ENCODE assay signal across 11 cellular contexts in genomic region chr19:18461471-18461870, GRCh38. TPM values are rescaled to one million over a fixed set of nuclear protein-coding genes. Genes with fewer than 3 reads are reported as not detected.
A peak's percentile ranks its signal among the peaks of the same experiment; 100 is the strongest.
DNase-seq lines count a peak whose midpoint lies in the region; ATAC-seq and TF ChIP-seq lines count a peak whose summit lies in the region.
"Had no signal": no experiment of that assay in that cellular context is flagged by ENCODE, and none has a peak within 500 bp of the region (broad histone marks: within the 10 kb centered on the region; RNA-seq: fewer than 3 reads in every experiment).

No MANE protein-coding gene starts in this region.

- peaks cover 35% of the 10 kb centered on the region for H3K9me1 ChIP-seq in IMR-90 (ENCODE audit: insufficient read depth, low read length)

- no peak overlapping the region; the same call in 1 of the 2 replicates for H4K5ac ChIP-seq in IMR-90 (ENCODE audit: low read depth, low read length)

- H2AK9ac ChIP-seq in IMR-90 (replicated peaks; ENCODE audit: low read depth, low read length, poor library complexity) = no peak overlapping the region

- peaks cover 46 to 100% (median 77%) of the 10 kb centered on the region in 11 experiments for H4K20me1 ChIP-seq in BLaER1 treated with 17β-estradiol and CSF1 and Interleukin-3, amounts not matched to agents 10 nM and 100 nM
- peaks cover 79% of the 10 kb centered on the region for H4K20me1 ChIP-seq in IMR-90 (ENCODE audit: insufficient read depth, low read length)

- BruUV-seq in IMR-90 (replicated peaks; lab: Mats Ljungman, UMichigan) = no TSS peak

- H3K27ac ChIP-seq in BLaER1 treated with 17β-estradiol and CSF1 and Interleukin-3, amounts not matched to agents 10 nM and 100 nM = peak overlapping the region in 5 of 11 experiments; percentile 1 to 54 (median 5); a peak in 4 of 22 replicates
- H3K27ac ChIP-seq in IMR-90 (ENCODE audit: insufficient read depth, low read length) (no peak overlapping the region), esophagus (ENCODE audit: low read depth in 2 of 2, low read length in 1 of 2) (peak overlapping the region; percentile 35 to 81), sigmoid colon (peak overlapping the region; percentile 74 to 92 (median 87))
- H3K27ac ChIP-seq: cardiac muscle cell had no signal

- H3K18ac ChIP-seq in IMR-90 (ENCODE audit: low read depth, low read length) = no peak overlapping the region

- no peak for TF ChIP-seq EP300 in sigmoid colon (IDR thresholded peaks at IDR 0.05)

- 100% methylated on average over 10 of the region's 22 CpGs; no CpG with 5 or more reads in 1 of the 2 experiments for WGBS in IMR-90 (ENCODE audit: extremely low coverage in 2 of 2, insufficient read length in 1 of 2), 2 experiments
- 93 to 94% methylated on average over 22 of the region's 22 CpGs for WGBS in esophagus, 2 donors
- 95 to 97% methylated on average over 22 of the region's 22 CpGs for WGBS in sigmoid colon, 2 donors

- TF ChIP-seq CTCF in IMR-90 (conservative IDR thresholded peaks at IDR 0.05; ENCODE audit: low read depth, low read length) (no peak), sigmoid colon (IDR thresholded peaks at IDR 0.05) (no peak)

- no peak overlapping the region for H2BK15ac ChIP-seq in IMR-90 (ENCODE audit: low read depth, low read length)

- 0 out of 2 replicates have a peak overlapping the region, but pooled peaks have one; percentile 30 for H3K4ac ChIP-seq in IMR-90 (ENCODE audit: low read depth, low read length)

- H3K79me1 ChIP-seq in IMR-90 (ENCODE audit: low read depth in 1 of 2, low read length in 2 of 2) = peaks cover 16 to 83% of the 10 kb centered on the region in 2 experiments

- ATAC-seq in IMR-90 (ENCODE audit: low read depth) (no peak), GM19455 (IDR thresholded peaks at IDR 0.05; ENCODE audit: unreplicated experiment) (no peak)

- POLR2A ChIA-PET in IMR-90 (lab: Charles Lee; ENCODE audit: unreplicated experiment) = no interaction called here

- H2BK20ac ChIP-seq in IMR-90 (ENCODE audit: low read depth, low read length) = no peak overlapping the region

- intact Hi-C loops in IMR-90 (cut with micrococcal nuclease) = no loop called here
- intact Hi-C loops in sigmoid colon (cut with DNase I) = loop anchor here (5.0 to 10.0 kb wide), 2 partner anchors 61 to 193 kb away; partner anchors contain the start of gene ELL

- H3K9ac ChIP-seq in BLaER1 treated with 17β-estradiol and CSF1 and Interleukin-3, amounts not matched to agents 10 nM and 100 nM = peak overlapping the region in 8 of 11 experiments; percentile 1 to 60 (median 32); a peak in 9 of 22 replicates
- H3K9ac ChIP-seq in IMR-90 (ENCODE audit: low read depth, low read length) = no peak overlapping the region

- H4K91ac ChIP-seq in IMR-90 (ENCODE audit: insufficient read depth, low read depth, low read length) = no peak overlapping the region

- H3K23ac ChIP-seq in IMR-90 (ENCODE audit: low read depth, low read length) = no peak overlapping the region

- H3K56ac ChIP-seq in IMR-90 (ENCODE audit: extremely low read depth, insufficient read depth, low read length) = no peak overlapping the region

- peak overlapping the region; percentile 2 for H2AFZ ChIP-seq in IMR-90 (replicated peaks; ENCODE audit: low read length, poor library complexity)

- peak overlapping the region; percentile 28; the same call in 1 of the 2 replicates for H2AK5ac ChIP-seq in IMR-90 (ENCODE audit: low read depth, low read length)

- H3K36me3 ChIP-seq in BLaER1 treated with 17β-estradiol and CSF1 and Interleukin-3, amounts not matched to agents 10 nM and 100 nM = peaks cover 51 to 100% (median 91%) of the 10 kb centered on the region in 11 experiments
- H3K36me3 ChIP-seq in IMR-90 (ENCODE audit: control insufficient read depth, insufficient read depth, low read length) = peaks cover 53% of the 10 kb centered on the region
- peaks cover 5 to 47% of the 10 kb centered on the region in 2 donors for H3K36me3 ChIP-seq in esophagus (ENCODE audit: control insufficient read depth in 2 of 2, insufficient read depth in 2 of 2, low read length in 1 of 2)
- peaks cover 0 to 24% (median 7%) of the 10 kb centered on the region in 4 donors for H3K36me3 ChIP-seq in sigmoid colon
- H3K36me3 ChIP-seq: cardiac muscle cell had no signal

- no peaks in the 10 kb centered on the region for H3K27me3 ChIP-seq in BLaER1 treated with 17β-estradiol and CSF1 and Interleukin-3, amounts not matched to agents 10 nM and 100 nM
- H3K27me3 ChIP-seq in IMR-90 (ENCODE audit: control insufficient read depth, insufficient read depth, low read length) = no peaks in the 10 kb centered on the region
- H3K27me3 ChIP-seq in esophagus (ENCODE audit: control insufficient read depth in 1 of 2, insufficient read depth in 2 of 2, low read length in 2 of 2) = no peaks in the 10 kb centered on the region
- H3K27me3 ChIP-seq in sigmoid colon = no peaks in the 10 kb centered on the region
- H3K27me3 ChIP-seq: cardiac muscle cell, MG63 had no signal

- in situ Hi-C loops in IMR-90 (cut with MboI; ENCODE audit: low sequenced_read_pairs) = no loop called here

- no peaks in the 10 kb centered on the region for H3K9me3 ChIP-seq in BLaER1 treated with 17β-estradiol and CSF1 and Interleukin-3, amounts not matched to agents 10 nM and 100 nM (replicated peaks in 1 of 11)
- H3K9me3 ChIP-seq in IMR-90 (ENCODE audit: control insufficient read depth, insufficient read depth, low read length) (peaks cover 3% of the 10 kb centered on the region; the same call in 1 of the 2 replicates), esophagus (ENCODE audit: control insufficient read depth in 2 of 2, insufficient read depth in 1 of 2, low read depth in 1 of 2, low read length in 1 of 2) (peaks cover 0 to 2% of the 10 kb centered on the region in 2 donors), sigmoid colon (no peaks in the 10 kb centered on the region)

- no peak overlapping the region for H3K4me3 ChIP-seq in BLaER1 treated with 17β-estradiol and CSF1 and Interleukin-3, amounts not matched to agents 10 nM and 100 nM
- H3K4me3 ChIP-seq in IMR-90 (ENCODE audit: insufficient read depth, low read depth, low read length) (no peak overlapping the region), esophagus (ENCODE audit: low read depth in 1 of 2, low read length in 2 of 2) (no peak overlapping the region), sigmoid colon (no peak overlapping the region)
- H3K4me3 ChIP-seq: cardiac muscle cell, MG63 had no signal

- TF ChIP-seq RAD21 in IMR-90 (IDR thresholded peaks at IDR 0.05; ENCODE audit: low read length) = no peak

- H4K8ac ChIP-seq in IMR-90 (ENCODE audit: low read depth in 2 of 2, low read length in 2 of 2) = no peak overlapping the region

- dilution Hi-C loops in IMR-90 (cut with HindIII; ENCODE audit: low sequenced_read_pairs, unreplicated experiment) = no loop called here

- H3K4me2 ChIP-seq in BLaER1 treated with 17β-estradiol and CSF1 and Interleukin-3, amounts not matched to agents 10 nM and 100 nM = peak overlapping the region; percentile 14 to 88 (median 73); a peak in 20 of 22 replicates
- H3K4me2 ChIP-seq in IMR-90 (ENCODE audit: low read depth, low read length) = no peak overlapping the region

- H3K14ac ChIP-seq in IMR-90 (replicated peaks; ENCODE audit: low read depth, low read length) = no peak overlapping the region

- no peak for DNase-seq in IMR-90
- DNase-seq in sigmoid colon = peak; percentile 73
- no peak for DNase-seq in SK-N-DZ (ENCODE audit: low spot score)
- DNase-seq in COR-L47 (lab: John Stamatoyannopoulos, UW) = no peak
- no peak for DNase-seq in pons (ENCODE audit: low spot score)
- DNase-seq: NCI-H1930 had no signal

- H2BK120ac ChIP-seq in IMR-90 (ENCODE audit: low read depth, low read length) = no peak overlapping the region

- no peak overlapping the region for H2BK5ac ChIP-seq in IMR-90 (ENCODE audit: low read depth, low read length, poor library complexity, severe bottlenecking)

- TF ChIP-seq POLR2A in IMR-90 (IDR thresholded peaks at IDR 0.05; ENCODE audit: low read depth, low read length) = no peak
- no peak for TF ChIP-seq POLR2A in sigmoid colon (IDR thresholded peaks at IDR 0.05)

- CTCF ChIA-PET in IMR-90 (lab: Yijun Ruan, JAX) = interaction anchor here (0.6 to 4.1 kb wide), 3 partner anchors 9 to 59 kb away, joined by 3 to 21 read pairs (median 4); no protein-coding TSS in a partner anchor

- peaks cover 42 to 67% (median 60%) of the 10 kb centered on the region in 10 experiments for H3K4me1 ChIP-seq in BLaER1 treated with 17β-estradiol and CSF1 and Interleukin-3, amounts not matched to agents 10 nM and 100 nM
- H3K4me1 ChIP-seq in IMR-90 (ENCODE audit: control insufficient read depth, insufficient read depth, low read length) (peaks cover 29% of the 10 kb centered on the region), esophagus (ENCODE audit: control insufficient read depth in 2 of 2, insufficient read depth in 2 of 2, low read length in 1 of 2) (peaks cover 0 to 30% of the 10 kb centered on the region in 2 donors), sigmoid colon (peaks cover 0 to 85% (median 79%) of the 10 kb centered on the region in 4 donors)

RNA-seq across cellular contexts. Expression of gene ISYNA1, which starts 23.5 kb away (rescaled TPM):
- 3.4 and 3.9 TPM in 2 replicates for total RNA-seq in IMR-90 (2012; rRNA removed)
- polyA plus RNA-seq in IMR-90 (2012; rRNA removed) = 24.7 and 29.4 TPM in 2 replicates
- 12.2 and 29.5 TPM in 2 replicates for polyA plus RNA-seq in IMR-90 (2012; cell fraction: cytosol; rRNA removed)
- 118 and 248 TPM in 2 replicates for polyA plus RNA-seq in IMR-90 (2012; cell fraction: nucleus; rRNA removed; ENCODE audit: low replicate concordance)
- 10 to 100 TPM; 17.5 to 42.7 TPM for polyA plus RNA-seq in esophagus
- total RNA-seq in sigmoid colon = 10 to 100 TPM in 3 of 4 donors, 1 to 10 TPM in 1; 9.1 to 12.8 (median 11.5) TPM
- polyA plus RNA-seq in sigmoid colon = 10 to 100 TPM in 1 of 3 donors, 1 to 10 TPM in 2; 3.7 to 18.7 (median 4.2) TPM
- 121 and 123 TPM in 2 replicates for polyA plus RNA-seq in SK-N-DZ (2014; cell fraction: cytosol; rRNA removed)
- polyA plus RNA-seq in SK-N-DZ (2014; cell fraction: nucleus; rRNA removed) = 702 and 880 TPM in 2 replicates

RNA-seq across cellular contexts. Expression of gene SSBP4, which starts 42.3 kb away (rescaled TPM):
- total RNA-seq in IMR-90 (2012; rRNA removed) (13.3 and 14.9 TPM in 2 replicates), sigmoid colon (10 to 100 TPM; 52.4 to 71.4 (median 58.0) TPM)
- polyA plus RNA-seq in IMR-90 (2012; rRNA removed) (39.7 and 48.1 TPM in 2 replicates), esophagus (10 to 100 TPM; 25.4 to 25.9 TPM), sigmoid colon (10 to 100 TPM; 13.9 to 51.4 (median 32.4) TPM)
- polyA plus RNA-seq in IMR-90 (2012; cell fraction: cytosol; rRNA removed) = 36.0 and 75.3 TPM in 2 replicates
- polyA plus RNA-seq in IMR-90 (2012; cell fraction: nucleus; rRNA removed; ENCODE audit: low replicate concordance) = 110 and 323 TPM in 2 replicates
- 123 and 163 TPM in 2 replicates for polyA plus RNA-seq in SK-N-DZ (2014; cell fraction: cytosol; rRNA removed)
- polyA plus RNA-seq in SK-N-DZ (2014; cell fraction: nucleus; rRNA removed) = 351 and 529 TPM in 2 replicates
